1 cellular context compared by ENCODE assay signal in the genomic region with DNA sequence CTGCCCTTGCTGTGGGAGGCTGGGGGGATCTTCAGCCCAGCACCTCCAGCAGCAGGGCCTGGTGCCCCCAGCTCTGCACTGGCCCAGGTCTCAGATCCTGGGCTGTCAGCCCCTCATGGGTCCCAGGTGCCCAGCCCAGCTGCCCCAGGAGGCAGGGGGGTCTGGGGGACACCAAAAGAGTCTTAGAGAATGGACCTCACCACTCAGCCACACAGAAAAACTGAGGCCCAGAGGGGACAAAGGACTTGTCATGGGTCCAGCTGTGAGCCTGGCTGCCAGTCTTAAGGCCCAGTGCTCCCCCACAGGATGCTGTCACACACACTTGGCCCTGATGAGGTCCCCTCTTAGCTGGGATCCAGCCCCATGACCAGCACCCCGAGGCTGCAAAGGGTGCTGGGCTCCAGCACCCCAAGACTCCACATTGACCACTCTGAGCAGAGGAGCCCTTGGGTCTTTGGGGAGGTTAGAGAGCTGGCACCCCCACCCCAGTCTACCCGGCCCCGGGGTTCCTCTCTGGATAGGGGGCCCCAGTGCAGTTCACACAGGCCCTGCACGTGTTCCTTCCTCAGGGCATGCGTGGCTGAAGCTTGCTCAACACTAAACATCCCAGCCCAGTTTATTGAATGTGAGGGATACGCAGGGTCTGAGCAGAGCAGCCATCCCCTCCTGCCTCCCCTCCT.
TF ChIP-seq lines count a peak whose summit lies in the region.

No MANE protein-coding gene starts in this region.

TF ChIP-seq in GM12878, 131 proteins besides CTCF, POLR2A, EP300 and RAD21 (continued from another document):
- TF ChIP-seq ASH2L (IDR thresholded peaks at IDR 0.05; ENCODE audit: borderline replicate concordance, low read depth) (no peak), PAX5 (IDR thresholded peaks at IDR 0.05; ENCODE audit: borderline replicate concordance, low read depth, low read length) (no peak)
